In genomic region chr2:133516405-133517028, GRCh38 we compare ENCODE assay signal across 17 cellular contexts. TPM values are rescaled to one million over a fixed set of nuclear protein-coding genes. Genes with fewer than 3 reads are reported as not detected.
DNase-seq lines count a peak whose midpoint lies in the region; ATAC-seq and TF ChIP-seq lines count a peak whose summit lies in the region.
"Had no signal": no experiment of that assay in that cellular context is flagged by ENCODE, and none has a peak within 500 bp of the region (broad histone marks: within the 10 kb centered on the region; RNA-seq: fewer than 3 reads in every experiment).

No MANE protein-coding gene starts in this region.

- peak; percentile 94 for ATAC-seq in left lobe of liver
- ATAC-seq: GM23338 had no signal

- H3K4me3 ChIP-seq in A673 (ENCODE audit: low read depth, low read length, poor library complexity, severe bottlenecking), result peak overlapping the region; percentile 8
- H3K4me3 ChIP-seq: GM23338 had no signal

- TF ChIP-seq CTCF in A673 (conservative IDR thresholded peaks at IDR 0.05; ENCODE audit: low read depth, low read length), result no peak

- CTCF ChIA-PET in A673 (lab: Charles Lee), result no interaction called here

- H3K27me3 ChIP-seq in A673 (replicated peaks; ENCODE audit: insufficient read depth, low read depth, low read length, poor library complexity), result no peaks in the 10 kb centered on the region
- H3K27me3 ChIP-seq: BE2C had no signal

- no peaks in the 10 kb centered on the region for H3K9me3 ChIP-seq in A673 (ENCODE audit: low read depth, low read length, poor library complexity, severe bottlenecking)
- H3K9me3 ChIP-seq: BE2C had no signal

- POLR2A ChIA-PET in A673 (lab: Charles Lee; ENCODE audit: low non-redundant PET), result no interaction called here

- DNase-seq in A673 (ENCODE audit: low spot score) (no peak), amniotic epithelial cell (ENCODE audit: low read depth) (peak; percentile 10), left lobe of liver (ENCODE audit: low spot score) (peak; percentile 49), renal cortical epithelial cell (ENCODE audit: low read depth) (peak; percentile 35), D341Med (ENCODE audit: low spot score) (no peak), NCI-H774 (lab: John Stamatoyannopoulos, UW) (no peak)
- DNase-seq in activated T-cell treated with anti-CD3 and anti-CD28 coated beads, Interleukin-2, amount 50 U/mL, for 1 hour, result no peak
- DNase-seq: 8988T; BE2C; CD4-positive, alpha-beta memory T cell; DMS153; DMS79 treated with DMSO at 0.1 percent for 48 hours; EL; H7 had no signal

- peaks cover 66% of the 10 kb centered on the region for H3K4me1 ChIP-seq in A673 (ENCODE audit: insufficient read depth, low read length, poor library complexity, severe bottlenecking)
- H3K4me1 ChIP-seq: BE2C had no signal

- intact Hi-C loops in A673 (cut with micrococcal nuclease; ENCODE audit: unreplicated experiment), result no loop called here

- no peaks in the 10 kb centered on the region for H3K36me3 ChIP-seq in A673 (ENCODE audit: insufficient read depth, low read length, poor library complexity, severe bottlenecking)
- H3K36me3 ChIP-seq: BE2C had no signal

- H3K27ac ChIP-seq in A673 (ENCODE audit: low read depth, low read length, poor library complexity, severe bottlenecking), result peak overlapping the region; percentile 82
- H3K27ac ChIP-seq: C4-2B had no signal

- BruUV-seq in A673 (replicated peaks; lab: Mats Ljungman, UMichigan), result TSS peak; percentile 37

RNA-seq across cellular contexts. Expression of gene NCKAP5, which starts 51.7 kb away (rescaled TPM):
- total RNA-seq in A673 (2021), result 26.6 and 33.1 TPM in 2 replicates
- 4.6 TPM for total RNA-seq in left lobe of liver
- total RNA-seq in renal cortical epithelial cell, result 0.55 and 0.69 TPM in 2 replicates
- total RNA-seq: CD4-positive, alpha-beta memory T cell; HT-29 had no signal

Comparison
In these comparisons a context has a peak if more than half of its experiments do, and no peak if none do; other contexts are left out.
1. DNase-seq: peak in amniotic epithelial cell (single experiment), left lobe of liver (single experiment) and renal cortical epithelial cell (single experiment); none in A673 (single experiment), D341Med (single experiment), activated T-cell treated with anti-CD3 and anti-CD28 coated beads, Interleukin-2, amount 50 U/mL, for 1 hour (single experiment) and NCI-H774 (single experiment).